In genomic region chr17:13650096-13650675, GRCh38 we compare ENCODE assay signal across 27 cellular contexts. TPM values are rescaled to one million over a fixed set of nuclear protein-coding genes. Genes with fewer than 3 reads are reported as not detected.
"Had no signal": no experiment of that assay in that cellular context is flagged by ENCODE, and none has a peak within 500 bp of the region (broad histone marks: within the 10 kb centered on the region; RNA-seq: fewer than 3 reads in every experiment).

No MANE protein-coding gene starts in this region.

- DNase-seq: activated CD4-positive, alpha-beta T cell treated with anti-CD3 and anti-CD28 coated beads for 4 hours; activated CD4-positive, alpha-beta T cell treated with anti-CD3 and anti-CD28 coated beads, Interleukin-2, amount 50 U/mL, for 48 hours; activated CD4-positive, CD25-positive, alpha-beta regulatory T cell; activated effector memory CD4-positive, alpha-beta T cell treated with anti-CD3 and anti-CD28 coated beads, Interleukin-2, amount 50 U/mL, for 16 hours; activated naive CD4-positive, alpha-beta T cell treated with anti-CD3 and anti-CD28 coated beads, Interleukin-2, amount 10 ng/mL, durations not matched to agents 7 days and 5 days; activated T-cell treated with anti-CD3 and anti-CD28 coated beads, Interleukin-2, amount 50 U/mL, for 72 hours; amygdala; cortex of kidney; foreskin keratinocyte; immature natural killer cell; kidney glomerular epithelial cell; left lung; right cardiac atrium; stimulated activated CD4-positive, alpha-beta T cell treated with anti-CD3 and anti-CD28 coated beads, Interleukin-2, amount 100 ng/mL, for 24 hours; stomach; T-helper 9 cell; uterus had no signal

- FAIRE-seq: bronchial epithelial cell had no signal

- H3K4me1 ChIP-seq: foreskin keratinocyte, left lung, parathyroid adenoma, stomach, suprapubic skin, uterus had no signal

- H2AFZ ChIP-seq: hepatocyte, parathyroid adenoma had no signal

- H3K36me3 ChIP-seq: left lung, neutrophil, stomach, suprapubic skin, tibial nerve, uterus had no signal

- H3K27me3 ChIP-seq: foreskin keratinocyte, hepatocyte, left lung, neutrophil, stomach, suprapubic skin, tibial nerve, uterus had no signal

- H3K9me3 ChIP-seq: left lung, neutrophil, stomach, suprapubic skin, tibial nerve, uterus had no signal

- H3K79me2 ChIP-seq: hepatocyte, parathyroid adenoma had no signal

- H3K4me2 ChIP-seq: hepatocyte had no signal

- H3K4me3 ChIP-seq: hepatocyte, left lung, skin epidermis, stomach, suprapubic skin, tibial nerve, uterus had no signal

- ATAC-seq: activated T-cell treated with anti-CD3 and anti-CD28 coated beads, Interleukin-2, amount 50 U/mL, for 72 hours; foreskin keratinocyte; left lung; natural killer cell treated with Interleukin-12 subunit alpha and Interleukin-12 subunit beta and Interleukin-15 and Interleukin-18, amount 100 ng/mL, for 72 hours; right cardiac atrium; stimulated activated memory B cell treated with anti-CD40 and anti-IgM and Interleukin-4, amounts not matched to agents 10 μg/mL and 1 μg/mL and 100 μg/mL, for 72 hours had no signal

- H3K27ac ChIP-seq: foreskin keratinocyte, hepatocyte, left lung, neutrophil, parathyroid adenoma, skin epidermis, stomach, suprapubic skin, tibial nerve, uterus had no signal

- H3K9ac ChIP-seq: parathyroid adenoma had no signal

RNA-seq across cellular contexts. Expression of gene HS3ST3A1, which starts 48.5 kb away (rescaled TPM):
- total RNA-seq: pulmonary artery endothelial cell had no signal
- polyA plus RNA-seq: foreskin keratinocyte had no signal
